Comparison of ENCODE assay signal across 14 cellular contexts in the genomic region with DNA sequence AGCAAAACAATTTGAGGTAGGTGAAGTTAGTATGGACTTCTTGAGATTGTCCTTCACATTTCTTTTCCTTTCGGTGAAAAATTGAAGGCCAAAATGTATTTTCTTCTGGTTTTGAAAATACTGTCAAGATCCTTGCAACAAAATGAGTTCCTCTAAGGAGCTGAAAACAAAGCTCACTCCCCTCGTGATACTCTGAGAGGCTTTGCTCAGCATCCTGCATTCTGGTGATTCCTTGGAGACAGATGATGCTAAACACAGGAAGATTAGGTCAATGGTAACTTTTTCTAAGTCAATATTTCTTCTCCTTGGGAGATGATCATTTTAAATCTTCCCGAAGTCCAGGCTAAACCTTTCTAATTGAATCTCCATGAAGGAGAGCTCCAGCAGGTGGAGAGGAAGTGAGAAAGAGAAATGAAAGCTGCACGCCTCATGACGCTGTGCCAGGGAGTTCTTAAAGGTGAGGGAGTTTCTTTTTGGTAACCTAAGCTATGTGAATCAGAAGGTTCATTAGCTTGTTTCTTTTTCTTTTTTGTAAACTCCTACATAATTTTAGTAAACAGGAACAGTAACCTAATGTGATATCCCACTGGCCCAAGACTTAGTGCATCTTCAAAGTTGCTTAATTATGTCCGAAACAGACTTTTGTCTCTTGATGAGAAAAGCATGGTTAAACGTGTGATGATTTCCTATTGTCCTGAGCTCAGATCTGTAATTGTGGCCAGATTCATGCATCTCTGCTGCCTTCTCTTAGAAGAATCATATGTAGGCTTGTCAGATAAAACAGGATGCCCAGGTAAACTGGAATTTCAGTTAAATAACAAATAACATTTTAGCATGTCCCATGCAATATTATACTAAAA. TPM values are rescaled to one million over a fixed set of nuclear protein-coding genes. Genes with fewer than 3 reads are reported as not detected.
A peak's percentile ranks its signal among the peaks of the same experiment; 100 is the strongest.
DNase-seq lines count a peak whose midpoint lies in the region; ATAC-seq and TF ChIP-seq lines count a peak whose summit lies in the region.
"Had no signal": no experiment of that assay in that cellular context is flagged by ENCODE, and none has a peak within 500 bp of the region (broad histone marks: within the 10 kb centered on the region; RNA-seq: fewer than 3 reads in every experiment).

No MANE protein-coding gene starts in this region.

- ATAC-seq in GM19372 (IDR thresholded peaks at IDR 0.05; ENCODE audit: low read depth, unreplicated experiment): peak; percentile 97
- peak; percentile 93 for ATAC-seq in HG02798 (IDR thresholded peaks at IDR 0.05; ENCODE audit: poor library complexity, unreplicated experiment)
- peak; percentile 91 for ATAC-seq in HG03521 (IDR thresholded peaks at IDR 0.05; ENCODE audit: unreplicated experiment)
- no peak for ATAC-seq in Right ventricle myocardium inferior
- ATAC-seq: left colon had no signal

- intact Hi-C loops in Right ventricle myocardium inferior (cut with DNase I): loop anchor here (10.0 kb wide), 1 partner anchor 82 kb away; no protein-coding TSS in a partner anchor

- TF ChIP-seq CTCF in GM06990 (IDR thresholded peaks at IDR 0.05; ENCODE audit: insufficient read depth, low read length, poor library complexity, severe bottlenecking): no peak

- H3K27me3 ChIP-seq in GM06990 (replicated peaks; ENCODE audit: control insufficient read depth, insufficient read depth, low read length): no peaks in the 10 kb centered on the region

- H3K4me3 ChIP-seq in GM06990 (replicated peaks; ENCODE audit: low read depth, low read length): 0 out of 2 replicates have a peak overlapping the region, but pooled peaks have one; percentile 13

- DNase-seq in GM06990 (ENCODE audit: extremely low read depth, insufficient read length): peak; percentile 61
- DNase-seq in mucosa of gallbladder (ENCODE audit: low spot score): no peak
- no peak for DNase-seq in activated T-cell treated with anti-CD3 and anti-CD28 coated beads for 4 hours
- DNase-seq in NCI-H1436 (lab: John Stamatoyannopoulos, UW): no peak
- no peak for DNase-seq in Right ventricle myocardium inferior (ENCODE audit: missing footprints)
- DNase-seq: ACHN; EL; HCEC 1CT; left colon; MV-4-11; stimulated activated CD4-positive, alpha-beta T cell treated with anti-CD3 and anti-CD28 coated beads, Interleukin-4, amount 100 ng/mL, for 1 hour had no signal

- no peaks in the 10 kb centered on the region for H3K36me3 ChIP-seq in GM06990 (ENCODE audit: control insufficient read depth, insufficient read depth, low read length)

RNA-seq across cellular contexts. Expression of gene ESR1, which starts 15.0 kb away (rescaled TPM):
- total RNA-seq in mucosa of gallbladder: 1.9 TPM
- 1.4 TPM for total RNA-seq in Right ventricle myocardium inferior
